In genomic region chr10:111504376-111504775, GRCh38 we compare ENCODE assay signal across 22 cellular contexts.
DNase-seq lines count a peak whose midpoint lies in the region; ATAC-seq and TF ChIP-seq lines count a peak whose summit lies in the region.
"Had no signal": no experiment of that assay in that cellular context is flagged by ENCODE, and none has a peak within 500 bp of the region (broad histone marks: within the 10 kb centered on the region; RNA-seq: fewer than 3 reads in every experiment).

No MANE protein-coding gene starts in this region.

- H3K36me3 ChIP-seq in thyroid gland = no peaks in the 10 kb centered on the region
- H3K36me3 ChIP-seq: BE2C, BLaER1 had no signal

- TF ChIP-seq POLR2A in thyroid gland (IDR thresholded peaks at IDR 0.05) = no peak

- H3K27ac ChIP-seq in thyroid gland = no peak overlapping the region
- H3K27ac ChIP-seq: BLaER1 had no signal

- TF ChIP-seq CTCF in thyroid gland (IDR thresholded peaks at IDR 0.05) = no peak

- no peaks in the 10 kb centered on the region for H3K9me3 ChIP-seq in thyroid gland
- H3K9me3 ChIP-seq: BE2C had no signal

- intact Hi-C loops in thyroid gland (cut with DNase I) = no loop called here

- ATAC-seq in HG03432 (IDR thresholded peaks at IDR 0.05; ENCODE audit: unreplicated experiment) = no peak
- ATAC-seq: GM12878 had no signal

- H3K4me3 ChIP-seq in thyroid gland (replicated peaks in 1 of 3) = no peak overlapping the region
- H3K4me3 ChIP-seq: BLaER1, GM12878 had no signal

- no peaks in the 10 kb centered on the region for H3K27me3 ChIP-seq in thyroid gland
- H3K27me3 ChIP-seq: BE2C, BLaER1 had no signal

- DNase-seq in cerebellar cortex (ENCODE audit: low spot score) (peak; percentile 29), inferior parietal cortex (ENCODE audit: extremely low spot score) (peak; percentile 29), superior temporal gyrus (ENCODE audit: extremely low spot score) (peak; percentile 48), thyroid gland (no peak)
- DNase-seq: 8988T; ACHN; BE2C; C1 segment of cervical spinal cord; CD4-positive, alpha-beta memory T cell; CD4-positive, CD25-positive, alpha-beta regulatory T cell; CD8-positive, alpha-beta memory T cell; COR-L47; DMS 273 treated with DMSO at 0.1 percent for 48 hours; DMS153; DMS53; DMS79; DND-41; EL; GDM1 had no signal

- no peaks in the 10 kb centered on the region for H3K4me1 ChIP-seq in thyroid gland
- H3K4me1 ChIP-seq: BE2C, BLaER1 had no signal

Comparison
In these comparisons a context has a peak if more than half of its experiments do, and no peak if none do; other contexts are left out.
1. DNase-seq: peak in cerebellar cortex (single experiment), inferior parietal cortex (single experiment) and superior temporal gyrus (single experiment); none in thyroid gland (0 of 2).